In the genomic region with DNA sequence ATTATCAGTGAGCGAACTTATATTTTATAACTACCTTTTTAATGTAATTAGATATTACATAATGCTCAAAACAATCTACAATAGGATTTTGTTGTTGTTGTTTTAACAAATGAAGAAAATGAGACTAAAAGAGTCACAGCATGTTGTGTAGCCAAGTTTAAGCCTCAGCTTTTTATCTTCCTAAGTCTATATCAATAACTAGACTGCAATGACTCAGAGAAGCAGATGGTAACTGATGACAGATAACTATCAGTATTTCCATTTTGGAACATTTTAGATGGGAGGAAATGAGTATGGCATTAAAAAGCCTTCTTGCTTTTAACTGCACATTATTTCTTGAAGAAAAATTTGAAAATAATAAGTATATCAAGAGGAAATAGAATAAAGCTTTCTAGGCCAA, we compare ENCODE assay signal across 26 cellular contexts.
DNase-seq lines count a peak whose midpoint lies in the region; ATAC-seq and TF ChIP-seq lines count a peak whose summit lies in the region.
"Had no signal": no experiment of that assay in that cellular context is flagged by ENCODE, and none has a peak within 500 bp of the region (broad histone marks: within the 10 kb centered on the region; RNA-seq: fewer than 3 reads in every experiment).

No MANE protein-coding gene starts in this region.

- no peaks in the 10 kb centered on the region for H4K20me1 ChIP-seq in GM23248 (ENCODE audit: insufficient read depth)
- no peaks in the 10 kb centered on the region for H4K20me1 ChIP-seq in PC-3 (ENCODE audit: low read length)

- in situ Hi-C loops in GM23248 (cut with MboI): no loop called here
- in situ Hi-C loops in gastrocnemius medialis (cut with MboI; ENCODE audit: low sequenced_read_pairs in 4 of 4): no loop called here

- H3K4me2 ChIP-seq in GM23248 (ENCODE audit: unreplicated experiment) (peak overlapping the region; percentile 8), PC-3 (ENCODE audit: low read length) (no peak overlapping the region)
- H3K4me2 ChIP-seq: smooth muscle cell had no signal

- no peaks in the 10 kb centered on the region for H3K9me2 ChIP-seq in GM23248 (ENCODE audit: insufficient read depth)
- no peaks in the 10 kb centered on the region for H3K9me2 ChIP-seq in PC-3 (replicated peaks; ENCODE audit: low read length)

- CTCF ChIA-PET in PC-3 (lab: Charles Lee): no interaction called here

- TF ChIP-seq POLR2A in testis (IDR thresholded peaks at IDR 0.05) (no peak), gastrocnemius medialis (IDR thresholded peaks at IDR 0.05) (no peak)

- H3K36me3 ChIP-seq in GM23248 (ENCODE audit: low read depth): no peaks in the 10 kb centered on the region
- no peaks in the 10 kb centered on the region for H3K36me3 ChIP-seq in PC-3 (ENCODE audit: low read depth, low read length)
- no peaks in the 10 kb centered on the region for H3K36me3 ChIP-seq in testis (ENCODE audit: low read depth, missing control alignments)
- no peaks in the 10 kb centered on the region for H3K36me3 ChIP-seq in gastrocnemius medialis
- H3K36me3 ChIP-seq: adrenal gland, esophagus muscularis mucosa, left lung had no signal

- H3F3A ChIP-seq in GM23248 (ENCODE audit: insufficient read depth) (0 out of 2 replicates have a peak, but pooled peaks cover 8% of the 10 kb centered on the region), PC-3 (ENCODE audit: low read length, unreplicated experiment) (no peaks in the 10 kb centered on the region)

- POLR2A ChIA-PET in PC-3 (lab: Charles Lee; ENCODE audit: unreplicated experiment): no interaction called here

- intact Hi-C loops in PC-3 (cut with micrococcal nuclease): no loop called here
- intact Hi-C loops in testis (cut with DNase I; ENCODE audit: low total_unique reads): no loop called here
- intact Hi-C loops in gastrocnemius medialis (cut with DNase I; ENCODE audit: low total_unique reads): no loop called here

- H3K27me3 ChIP-seq in GM23248 (replicated peaks; ENCODE audit: insufficient read depth) (no peaks in the 10 kb centered on the region), PC-3 (ENCODE audit: low read length) (no peaks in the 10 kb centered on the region), testis (no peaks in the 10 kb centered on the region), gastrocnemius medialis (no peaks in the 10 kb centered on the region)
- H3K27me3 ChIP-seq: adrenal gland, esophagus muscularis mucosa, left lung had no signal

- H3K9me3 ChIP-seq in GM23248 (ENCODE audit: low read depth) (no peaks in the 10 kb centered on the region), PC-3 (ENCODE audit: low read length) (no peaks in the 10 kb centered on the region), testis (no peaks in the 10 kb centered on the region), gastrocnemius medialis (no peaks in the 10 kb centered on the region)
- H3K9me3 ChIP-seq: adrenal gland, esophagus muscularis mucosa, left lung had no signal

- no peak overlapping the region for H3K9ac ChIP-seq in GM23248
- no peak overlapping the region for H3K9ac ChIP-seq in PC-3 (ENCODE audit: low read length)
- H3K9ac ChIP-seq: parathyroid adenoma had no signal

- 0 out of 2 replicates have a peak overlapping the region, but pooled peaks have one; percentile 35 for H2AFZ ChIP-seq in GM23248
- no peak overlapping the region for H2AFZ ChIP-seq in PC-3 (ENCODE audit: low read length)
- H2AFZ ChIP-seq: parathyroid adenoma had no signal

- no peaks in the 10 kb centered on the region for H3K79me2 ChIP-seq in GM23248 (ENCODE audit: insufficient read depth)
- H3K79me2 ChIP-seq in PC-3 (ENCODE audit: low read length): no peaks in the 10 kb centered on the region
- H3K79me2 ChIP-seq: parathyroid adenoma had no signal

- BruUV-seq in PC-3 (replicated peaks; lab: Mats Ljungman, UMichigan): no TSS peak

- no peak overlapping the region for H3K27ac ChIP-seq in GM23248
- no peak overlapping the region for H3K27ac ChIP-seq in PC-3 (ENCODE audit: low read length)
- H3K27ac ChIP-seq in testis: no peak overlapping the region
- H3K27ac ChIP-seq in gastrocnemius medialis: no peak overlapping the region
- H3K27ac ChIP-seq: adrenal gland, esophagus muscularis mucosa, left lung, parathyroid adenoma had no signal

- WGBS in GM23248 (ENCODE audit: low coverage in 1 of 2, low lambda C conversion rate in 2 of 2, missing lambda C conversion rate in 2 of 2), 2 experiments: 98 to 100% methylated on average over 1 of the region's 1 CpG
- WGBS in testis, 2 donors: 96 to 100% methylated on average over 1 of the region's 1 CpG

- no peak for TF ChIP-seq CTCF in PC-3 (conservative IDR thresholded peaks at IDR 0.05; ENCODE audit: low read depth, low read length)
- no peak for TF ChIP-seq CTCF in fibroblast of mammary gland (conservative IDR thresholded peaks at IDR 0.05; ENCODE audit: control insufficient read depth, insufficient read depth, low read depth, low read length)
- no peak for TF ChIP-seq CTCF in testis (IDR thresholded peaks at IDR 0.05)
- no peak for TF ChIP-seq CTCF in gastrocnemius medialis (IDR thresholded peaks at IDR 0.05 in 4 of 5, conservative IDR thresholded peaks at IDR 0.05 in 1 of 5)

- H3K4me1 ChIP-seq in GM23248 (ENCODE audit: insufficient read depth) (peaks cover 9% of the 10 kb centered on the region), PC-3 (ENCODE audit: insufficient read depth, low read length) (no peaks in the 10 kb centered on the region), testis (no peaks in the 10 kb centered on the region), gastrocnemius medialis (no peaks in the 10 kb centered on the region)
- H3K4me1 ChIP-seq: adrenal gland, left lung, parathyroid adenoma had no signal

- DNase-seq in GM23248 (peak; percentile 63), PC-3 (peak; percentile 14), fibroblast of mammary gland (ENCODE audit: low read depth) (peak; percentile 76), skeletal muscle cell (ENCODE audit: low read depth) (peak; percentile 25), NCI-H2107 treated with DMSO at 0.1 percent for 48 hours (lab: John Stamatoyannopoulos, UW; ENCODE audit: unreplicated experiment) (no peak), T-helper 1 cell (no peak), testis (no peak), gastrocnemius medialis (no peak)
- DNase-seq: activated CD8-positive, alpha-beta memory T cell treated with anti-CD3 and anti-CD28 coated beads, Interleukin-2, amount 50 U/mL, for 48 hours; activated CD8-positive, alpha-beta T cell treated with anti-CD3 and anti-CD28 coated beads for 36 hours; activated naive CD4-positive, alpha-beta T cell treated with anti-CD3 and anti-CD28 coated beads for 36 hours; adrenal gland; cerebellar nuclear complex; glutamatergic neuron; H9; left lung; NCI-H1092; NCI-H1694 treated with DMSO at 0.1 percent for 48 hours; NCI-H2171 treated with DMSO at 0.1 percent for 48 hours; NCI-H510A; retina; stimulated activated naive CD4-positive, alpha-beta T cell treated with Interleukin-2 at 50 U/mL for 16 hours had no signal

- H3K4me3 ChIP-seq in GM23248 (no peak overlapping the region), PC-3 (ENCODE audit: low read length) (no peak overlapping the region), fibroblast of mammary gland (ENCODE audit: control insufficient read depth, low read depth, low read length) (no peak overlapping the region), skeletal muscle cell (ENCODE audit: low read depth, low read length) (no peak overlapping the region), testis (no peak overlapping the region), gastrocnemius medialis (no peak overlapping the region)
- H3K4me3 ChIP-seq: adrenal gland, esophagus muscularis mucosa, left lung, smooth muscle cell had no signal

- ATAC-seq in PC-3 (no peak), gastrocnemius medialis (no peak)
- ATAC-seq: activated CD8-positive, alpha-beta T cell treated with anti-CD3 and anti-CD28 coated beads for 36 hours; left lung; Panc1 had no signal

Comparison
In these comparisons a context has a peak if more than half of its experiments do, and no peak if none do; other contexts are left out.
1. DNase-seq: peak in GM23248 (single experiment), PC-3 (single experiment), fibroblast of mammary gland (single experiment) and skeletal muscle cell (single experiment); none in NCI-H2107 treated with DMSO at 0.1 percent for 48 hours (single experiment), T-helper 1 cell (0 of 5), testis (single experiment) and gastrocnemius medialis (0 of 2).